ENCODE assay signal across 9 cellular contexts in the genomic region with DNA sequence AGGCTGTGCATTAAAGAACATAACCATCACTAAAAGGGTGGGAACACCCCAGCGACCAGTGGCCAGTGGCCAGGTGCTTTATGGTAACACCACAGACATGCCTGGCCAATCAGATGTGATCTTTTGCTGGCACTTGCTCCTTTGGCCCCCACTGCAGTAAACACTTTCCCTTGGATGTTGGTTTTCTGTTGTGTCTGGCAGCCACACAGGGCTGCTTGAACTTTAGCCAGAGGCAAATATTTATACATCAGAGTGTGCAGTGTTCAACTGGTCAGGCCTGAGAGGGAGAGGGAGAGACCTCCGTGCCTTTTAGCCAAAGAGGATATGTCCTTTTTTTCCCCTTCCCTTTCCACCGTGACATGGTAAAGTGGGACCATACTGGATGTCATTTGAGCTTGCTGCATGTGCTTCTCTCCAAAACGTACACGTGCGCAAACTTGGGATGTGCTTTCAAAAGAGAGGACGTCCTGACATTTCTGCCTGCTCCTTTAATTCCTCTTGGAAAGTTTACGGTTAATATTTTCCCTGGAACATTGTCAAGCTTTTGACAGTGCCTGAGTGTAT.
DNase-seq lines count a peak whose midpoint lies in the region; ATAC-seq and TF ChIP-seq lines count a peak whose summit lies in the region.
"Had no signal": no experiment of that assay in that cellular context is flagged by ENCODE, and none has a peak within 500 bp of the region (broad histone marks: within the 10 kb centered on the region; RNA-seq: fewer than 3 reads in every experiment).

No MANE protein-coding gene starts in this region.

- H3K4me1 ChIP-seq in adrenal gland (replicated peaks in 1 of 2) (peaks cover 13 to 69% of the 10 kb centered on the region in 2 donors), psoas muscle (peaks cover 77% of the 10 kb centered on the region)

- ATAC-seq in psoas muscle (peak; percentile 39 to 58 (median 50)), GM19452 (IDR thresholded peaks at IDR 0.05; ENCODE audit: unreplicated experiment) (no peak)
- ATAC-seq: activated CD8-positive, alpha-beta memory T cell treated with anti-CD3 and anti-CD28 coated beads, Interleukin-2, amount 10 ng/mL, durations not matched to agents 7 days and 5 days had no signal

- H3K36me3 ChIP-seq in adrenal gland (replicated peaks in 1 of 2) (no peaks in the 10 kb centered on the region), psoas muscle (ENCODE audit: insufficient read depth in 1 of 2, low read depth in 1 of 2) (no peaks in the 10 kb centered on the region)

- TF ChIP-seq CTCF in Calu3 (IDR thresholded peaks at IDR 0.05; ENCODE audit: unreplicated experiment) (no peak), adrenal gland (IDR thresholded peaks at IDR 0.05) (no peak), psoas muscle (IDR thresholded peaks at IDR 0.05) (no peak)

- no TSS peak for BruUV-seq in Calu3 (replicated peaks; lab: Mats Ljungman, UMichigan)

- no peak for TF ChIP-seq POLR2A in adrenal gland (IDR thresholded peaks at IDR 0.05)

- CTCF ChIA-PET in Calu3 (lab: Charles Lee), result no interaction called here

- WGBS in adrenal gland, 4 donors, result 39 to 65% (median 49%) methylated on average over 7 to 8 of the region's 8 CpGs
- WGBS in psoas muscle, 3 donors, result 6 to 9% (median 8%) methylated on average over 8 of the region's 8 CpGs

- H3K4me3 ChIP-seq in adrenal gland (peak overlapping the region in 1 of 4 donors; percentile 33), psoas muscle (peak overlapping the region; percentile 66)

- no peaks in the 10 kb centered on the region for H3K9me3 ChIP-seq in adrenal gland (replicated peaks in 1 of 3)
- no peaks in the 10 kb centered on the region for H3K9me3 ChIP-seq in psoas muscle

- H3K27ac Mint-ChIP-seq in Calu3 (ENCODE audit: unreplicated experiment), result peak overlapping the region; percentile 93
- H3K27ac Mint-ChIP-seq: activated CD8-positive, alpha-beta memory T cell treated with anti-CD3 and anti-CD28 coated beads, Interleukin-2, amount 10 ng/mL, durations not matched to agents 7 days and 5 days had no signal

- no peaks in the 10 kb centered on the region for H3K9me3 Mint-ChIP-seq in Calu3 (ENCODE audit: low read depth, unreplicated experiment)

- no peaks in the 10 kb centered on the region for H3K27me3 ChIP-seq in adrenal gland
- H3K27me3 ChIP-seq in psoas muscle (ENCODE audit: insufficient read depth in 3 of 3, low read length in 2 of 3), result no peaks in the 10 kb centered on the region

- DNase-seq in Calu3 (no peak), adrenal gland (peak in 4 of 7 donors; percentile 14 to 58 (median 28)), globus pallidus (ENCODE audit: low spot score) (peak; percentile 79), psoas muscle (no peak), A172 (ENCODE audit: low spot score) (no peak), UCSD-AML1 (lab: John Stamatoyannopoulos, UW; ENCODE audit: unreplicated experiment) (no peak)
- DNase-seq in activated CD4-positive, alpha-beta T cell treated with anti-CD3 and anti-CD28 coated beads for 1 hour, result no peak
- DNase-seq: activated CD8-positive, alpha-beta memory T cell treated with anti-CD3 and anti-CD28 coated beads, Interleukin-2, amount 10 ng/mL, durations not matched to agents 7 days and 5 days had no signal

- H3K27me3 Mint-ChIP-seq in Calu3 (ENCODE audit: unreplicated experiment), result no peaks in the 10 kb centered on the region
- H3K27me3 Mint-ChIP-seq: activated CD8-positive, alpha-beta memory T cell treated with anti-CD3 and anti-CD28 coated beads, Interleukin-2, amount 10 ng/mL, durations not matched to agents 7 days and 5 days had no signal

- H3K4me1 Mint-ChIP-seq in Calu3 (ENCODE audit: low read depth, unreplicated experiment), result peaks cover 18% of the 10 kb centered on the region
- H3K4me1 Mint-ChIP-seq: activated CD8-positive, alpha-beta memory T cell treated with anti-CD3 and anti-CD28 coated beads, Interleukin-2, amount 10 ng/mL, durations not matched to agents 7 days and 5 days had no signal

- intact Hi-C loops in Calu3 (cut with micrococcal nuclease; ENCODE audit: unreplicated experiment), result no loop called here
- intact Hi-C loops in adrenal gland (cut with DNase I), result loop anchor here in 1 of 2 donors (10.0 kb wide), 1 partner anchor 129 kb away; no protein-coding TSS in a partner anchor
- intact Hi-C loops in psoas muscle (cut with DNase I), result loop anchor here (5.0 to 10.0 kb wide), 4 partner anchors 41 to 131 kb away; a partner anchor contains a TSS

- H3K36me3 Mint-ChIP-seq in Calu3 (ENCODE audit: insufficient read depth, unreplicated experiment), result peaks cover 7% of the 10 kb centered on the region
- H3K36me3 Mint-ChIP-seq: activated CD8-positive, alpha-beta memory T cell treated with anti-CD3 and anti-CD28 coated beads, Interleukin-2, amount 10 ng/mL, durations not matched to agents 7 days and 5 days had no signal

- H3K27ac ChIP-seq in adrenal gland (peak overlapping the region in 4 of 5 donors; percentile 26 to 79 (median 64)), psoas muscle (peak overlapping the region; percentile 94)

- H3K4me3 Mint-ChIP-seq in Calu3 (ENCODE audit: low read depth, unreplicated experiment), result peak overlapping the region; percentile 60
- H3K4me3 Mint-ChIP-seq: activated CD8-positive, alpha-beta memory T cell treated with anti-CD3 and anti-CD28 coated beads, Interleukin-2, amount 10 ng/mL, durations not matched to agents 7 days and 5 days had no signal

Comparison
In these comparisons a context has a peak if more than half of its experiments do, and no peak if none do; other contexts are left out.
1. DNase-seq: peak in adrenal gland (4 of 7) and globus pallidus (single experiment); none in Calu3 (single experiment), psoas muscle (0 of 2), A172 (single experiment), UCSD-AML1 (single experiment) and activated CD4-positive, alpha-beta T cell treated with anti-CD3 and anti-CD28 coated beads for 1 hour (single experiment).